In the genomic region with DNA sequence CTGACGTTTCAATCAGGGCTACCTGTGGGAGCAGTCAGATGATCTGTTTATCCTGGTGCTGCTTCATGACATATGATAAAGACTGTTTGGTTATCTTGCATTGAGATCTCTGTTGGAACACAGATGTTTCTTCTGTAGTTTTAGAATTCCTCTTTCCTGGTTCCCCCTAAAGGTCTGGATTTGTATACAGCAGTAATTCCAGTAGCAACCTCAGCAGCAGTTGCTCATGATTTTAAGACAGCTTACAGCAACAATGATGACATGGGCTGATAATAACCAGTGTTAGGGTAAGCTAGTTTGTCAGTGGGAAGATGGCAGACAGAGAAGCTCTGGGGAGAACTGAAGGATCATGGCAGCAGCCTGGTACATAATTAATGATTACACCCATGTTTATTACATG, we compare ENCODE assay signal across 16 cellular contexts.
"Had no signal": no experiment of that assay in that cellular context is flagged by ENCODE, and none has a peak within 500 bp of the region (broad histone marks: within the 10 kb centered on the region; RNA-seq: fewer than 3 reads in every experiment).

No MANE protein-coding gene starts in this region.

- H3K36me3 ChIP-seq: SJSA1 had no signal

- ATAC-seq: HepG2 had no signal

- H3K9me3 ChIP-seq: SJSA1 had no signal

- H3K27ac ChIP-seq: SJSA1 had no signal

- H3K27me3 ChIP-seq: SJSA1 had no signal

- H3K4me1 ChIP-seq: SJSA1 had no signal

- H3K4me3 ChIP-seq: SJSA1 had no signal

- DNase-seq: KBM-7, MV-4-11, NCI-H1048, NCI-H1436, NCI-H187, NCI-H2029, NCI-H2081 treated with DMSO at 0.1 percent for 48 hours, NCI-H2227 treated with DMSO at 0.1 percent for 48 hours, NCI-H524, NCI-H526 treated with DMSO at 0.1 percent for 48 hours, NCI-H774, Right ventricle myocardium superior, RPMI8226, SIG-M5 had no signal
